Comparison of ENCODE assay signal across 9 cellular contexts in genomic region chr21:44510508-44511218, GRCh38. TPM values are rescaled to one million over a fixed set of nuclear protein-coding genes. Genes with fewer than 3 reads are reported as not detected.
DNase-seq lines count a peak whose midpoint lies in the region; ATAC-seq and TF ChIP-seq lines count a peak whose summit lies in the region.
"Had no signal": no experiment of that assay in that cellular context is flagged by ENCODE, and none has a peak within 500 bp of the region (broad histone marks: within the 10 kb centered on the region; RNA-seq: fewer than 3 reads in every experiment).

No MANE protein-coding gene starts in this region.

- no peaks in the 10 kb centered on the region for H3K36me3 ChIP-seq in Karpas-422 (ENCODE audit: insufficient read depth, low read length)
- H3K36me3 ChIP-seq in cardiac muscle cell, result peaks cover 4% of the 10 kb centered on the region
- H3K36me3 ChIP-seq in psoas muscle (ENCODE audit: insufficient read depth in 1 of 2, low read depth in 1 of 2), result no peaks in the 10 kb centered on the region

- 11 to 16% (median 13%) methylated on average over 33 to 36 of the region's 36 CpGs for WGBS in psoas muscle, 3 donors

- no peaks in the 10 kb centered on the region for H3K27me3 ChIP-seq in Karpas-422 (ENCODE audit: low read length)
- no peaks in the 10 kb centered on the region for H3K27me3 ChIP-seq in cardiac muscle cell
- H3K27me3 ChIP-seq in psoas muscle (ENCODE audit: insufficient read depth in 3 of 3, low read length in 2 of 3), result peaks cover 0 to 65% (median 12%) of the 10 kb centered on the region in 3 donors

- H2AFZ ChIP-seq in Karpas-422 (ENCODE audit: low read length), result no peak overlapping the region

- H3K4me1 ChIP-seq in Karpas-422 (ENCODE audit: low read length) (peaks cover 6% of the 10 kb centered on the region), cardiac muscle cell (ENCODE audit: low read depth) (peaks cover 9% of the 10 kb centered on the region), psoas muscle (no peaks in the 10 kb centered on the region)

- intact Hi-C loops in psoas muscle (cut with DNase I), result loop anchor here (5.0 to 10.0 kb wide), 3 partner anchors 284 to 424 kb away; no protein-coding TSS in a partner anchor

- H3K9ac ChIP-seq in Karpas-422 (ENCODE audit: low read length), result no peak overlapping the region

- H3K4me2 ChIP-seq in Karpas-422 (ENCODE audit: low read depth, low read length, poor library complexity, severe bottlenecking), result peak overlapping the region; percentile 41

- H3K9me3 ChIP-seq in Karpas-422 (ENCODE audit: low read length) (no peaks in the 10 kb centered on the region), cardiac muscle cell (ENCODE audit: low read depth) (no peaks in the 10 kb centered on the region), psoas muscle (no peaks in the 10 kb centered on the region)

- H3K27ac ChIP-seq in Karpas-422 (ENCODE audit: low read length), result no peak overlapping the region
- H3K27ac ChIP-seq in cardiac muscle cell, result no peak overlapping the region
- no peak overlapping the region for H3K27ac ChIP-seq in psoas muscle
- H3K27ac ChIP-seq: SK-N-MC had no signal

- DNase-seq in Caki2 (ENCODE audit: low read depth), result peak; percentile 47
- peak; percentile 87 for DNase-seq in Karpas-422
- DNase-seq in SK-MEL-5 (ENCODE audit: low read depth, low spot score), result peak; percentile 51
- DNase-seq in activated naive CD4-positive, alpha-beta T cell (lab: John Stamatoyannopoulos, UW), result peak; percentile 52 to 87 (median 72)
- DNase-seq in cardiac muscle cell (ENCODE audit: low read depth in 1 of 2, low spot score in 1 of 2), result peak; percentile 46 to 79
- peak; percentile 50 to 60 for DNase-seq in psoas muscle
- no peak for DNase-seq in cortex of kidney (lab: John Stamatoyannopoulos, UW)

- in situ Hi-C loops in Caki2 (cut with HindIII; ENCODE audit: low pct_unique_long_range_greater_than_20kb, low sequenced_read_pairs), result no loop called here
- in situ Hi-C loops in SK-MEL-5 (cut with HindIII; ENCODE audit: low pct_unique_long_range_greater_than_20kb, low sequenced_read_pairs), result no loop called here

- peak; percentile 79 for TF ChIP-seq CTCF in cardiac muscle cell (IDR thresholded peaks at IDR 0.05; ENCODE audit: low read depth, low read length)
- peak; percentile 57 for TF ChIP-seq CTCF in psoas muscle (IDR thresholded peaks at IDR 0.05)

- peaks cover 6% of the 10 kb centered on the region; the same call in 1 of the 2 replicates for H4K20me1 ChIP-seq in Karpas-422 (ENCODE audit: insufficient read depth, low read depth, low read length)

- ATAC-seq in psoas muscle, result peak; percentile 52 to 73 (median 66)
- no peak for ATAC-seq in HG02852 (IDR thresholded peaks at IDR 0.05; ENCODE audit: unreplicated experiment)

- no peaks in the 10 kb centered on the region for H3K9me2 ChIP-seq in Karpas-422 (replicated peaks; ENCODE audit: insufficient read depth, low read length)

- H3K79me2 ChIP-seq in Karpas-422 (ENCODE audit: low read length), result no peaks in the 10 kb centered on the region

- no peak overlapping the region for H3K4me3 ChIP-seq in Karpas-422 (ENCODE audit: low read length)
- H3K4me3 ChIP-seq in cardiac muscle cell, result no peak overlapping the region
- no peak overlapping the region for H3K4me3 ChIP-seq in psoas muscle
- H3K4me3 ChIP-seq: SK-N-MC had no signal

RNA-seq across cellular contexts. Expression of gene KRTAP10-1, which starts 29.3 kb away (rescaled TPM):
- not detected in 2 replicates for total RNA-seq in Caki2 (2014; rRNA removed; shearing (Covaris generic); ENCODE audit: low replicate concordance)
- not detected in 2 replicates for total RNA-seq in Karpas-422 (2014; rRNA removed; shearing (Covaris generic); ENCODE audit: low replicate concordance)
- not detected in 2 replicates for total RNA-seq in SK-MEL-5 (2014; rRNA removed; shearing (Covaris generic))
- not detected in 2 replicates for polyA plus RNA-seq in SK-MEL-5 (2015; cell fraction: cytosol; rRNA removed)
- polyA plus RNA-seq in SK-MEL-5 (2015; cell fraction: nucleus; rRNA removed), result not detected in 2 replicates
- not detected in 2 replicates for total RNA-seq in cardiac muscle cell
- polyA plus RNA-seq in cardiac muscle cell, result 0.56 TPM in 1 of 2 replicates, not detected in the other
- not detected for total RNA-seq in psoas muscle
- not detected for polyA plus RNA-seq in psoas muscle

RNA-seq across cellular contexts. Expression of gene KRTAP10-2, which starts 40.6 kb away (rescaled TPM):
- total RNA-seq in Caki2 (2014; rRNA removed; shearing (Covaris generic); ENCODE audit: low replicate concordance), result not detected in 2 replicates
- not detected in 2 replicates for total RNA-seq in Karpas-422 (2014; rRNA removed; shearing (Covaris generic); ENCODE audit: low replicate concordance)
- total RNA-seq in SK-MEL-5 (2014; rRNA removed; shearing (Covaris generic)), result not detected in 2 replicates
- not detected in 2 replicates for polyA plus RNA-seq in SK-MEL-5 (2015; cell fraction: cytosol; rRNA removed)
- not detected in 2 replicates for polyA plus RNA-seq in SK-MEL-5 (2015; cell fraction: nucleus; rRNA removed)
- total RNA-seq in cardiac muscle cell, result not detected in 2 replicates
- 0.55 TPM in 1 of 2 replicates, not detected in the other for polyA plus RNA-seq in cardiac muscle cell
- not detected for total RNA-seq in psoas muscle
- polyA plus RNA-seq in psoas muscle, result not detected

RNA-seq across cellular contexts. Expression of gene KRTAP10-3, which starts 47.9 kb away (rescaled TPM):
- total RNA-seq in Caki2 (2014; rRNA removed; shearing (Covaris generic); ENCODE audit: low replicate concordance), result not detected in 2 replicates
- not detected in 2 replicates for total RNA-seq in Karpas-422 (2014; rRNA removed; shearing (Covaris generic); ENCODE audit: low replicate concordance)
- total RNA-seq in SK-MEL-5 (2014; rRNA removed; shearing (Covaris generic)), result not detected in 2 replicates
- polyA plus RNA-seq in SK-MEL-5 (2015; cell fraction: cytosol; rRNA removed), result not detected in 2 replicates
- not detected in 2 replicates for polyA plus RNA-seq in SK-MEL-5 (2015; cell fraction: nucleus; rRNA removed)
- total RNA-seq in cardiac muscle cell, result not detected in 2 replicates
- not detected in 2 replicates for polyA plus RNA-seq in cardiac muscle cell
- not detected for total RNA-seq in psoas muscle
- polyA plus RNA-seq in psoas muscle, result not detected

RNA-seq across cellular contexts. Expression of gene LRRC3, which starts 55.4 kb away (rescaled TPM):
- not detected in 2 replicates for total RNA-seq in Caki2 (2014; rRNA removed; shearing (Covaris generic); ENCODE audit: low replicate concordance)
- not detected in 2 replicates for total RNA-seq in Karpas-422 (2014; rRNA removed; shearing (Covaris generic); ENCODE audit: low replicate concordance)
- 1.5 TPM in 2 replicates for total RNA-seq in SK-MEL-5 (2014; rRNA removed; shearing (Covaris generic))
- 3.7 and 5.4 TPM in 2 replicates for polyA plus RNA-seq in SK-MEL-5 (2015; cell fraction: cytosol; rRNA removed)
- 1.4 and 2.2 TPM in 2 replicates for polyA plus RNA-seq in SK-MEL-5 (2015; cell fraction: nucleus; rRNA removed)
- total RNA-seq in cardiac muscle cell (5.9 and 9.5 TPM in 2 replicates), psoas muscle (1 to 10 TPM in 1 of 4 donors, under 1 TPM in 3; 0.13 to 1.1 (median 0.23) TPM)
- polyA plus RNA-seq in cardiac muscle cell (3.3 and 4.1 TPM in 2 replicates), psoas muscle (under 1 TPM; 0.08 to 0.29 (median 0.08) TPM)
